ENCODE assay signal across 10 cellular contexts in the genomic region with DNA sequence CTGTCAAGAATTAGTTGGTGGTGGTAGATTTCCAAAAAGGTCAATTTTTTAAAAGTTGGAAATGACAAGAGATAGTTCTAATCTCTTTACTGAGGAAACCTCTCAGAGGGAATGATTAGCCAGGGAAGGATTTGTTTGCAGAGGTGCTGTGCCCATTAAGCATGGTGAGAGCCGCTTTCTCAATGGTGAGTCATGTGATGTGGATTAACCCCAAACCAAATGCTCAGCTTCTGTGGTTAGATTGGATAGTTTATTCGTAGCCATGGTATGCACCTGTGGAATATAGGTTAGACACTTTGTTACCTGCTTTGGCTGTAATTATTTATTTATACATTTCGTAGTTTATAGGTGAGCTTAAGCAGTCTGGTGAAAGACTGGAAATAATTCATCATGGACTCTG. TPM values are rescaled to one million over a fixed set of nuclear protein-coding genes. Genes with fewer than 3 reads are reported as not detected.
A peak's percentile ranks its signal among the peaks of the same experiment; 100 is the strongest.
DNase-seq lines count a peak whose midpoint lies in the region; ATAC-seq and TF ChIP-seq lines count a peak whose summit lies in the region.
"Had no signal": no experiment of that assay in that cellular context is flagged by ENCODE, and none has a peak within 500 bp of the region (broad histone marks: within the 10 kb centered on the region; RNA-seq: fewer than 3 reads in every experiment).

No MANE protein-coding gene starts in this region.

- no peak overlapping the region for H3K4me3 ChIP-seq in stomach

- H3K27me3 ChIP-seq in foreskin keratinocyte (no peaks in the 10 kb centered on the region), stomach (no peaks in the 10 kb centered on the region)

- no peak for TF ChIP-seq POLR2A in stomach (IDR thresholded peaks at IDR 0.05)

- H3K36me3 Mint-ChIP-seq in T-helper 17 cell (ENCODE audit: low read depth), result peaks cover 3% of the 10 kb centered on the region

- peak overlapping the region; percentile 53 for H3K4me3 Mint-ChIP-seq in T-helper 17 cell

- H3K9me3 ChIP-seq in T-helper 17 cell (ENCODE audit: control insufficient read depth, low read length, poor library complexity, severe bottlenecking) (no peaks in the 10 kb centered on the region), stomach (no peaks in the 10 kb centered on the region)

- no peak overlapping the region for H3K27ac ChIP-seq in foreskin keratinocyte
- H3K27ac ChIP-seq in stomach, result peak overlapping the region in 3 of 5 donors; percentile 5 to 38 (median 33)

- no peak for TF ChIP-seq EP300 in stomach (IDR thresholded peaks at IDR 0.05)

- peaks cover 10 to 43% (median 29%) of the 10 kb centered on the region in 4 donors for H3K36me3 ChIP-seq in stomach

- H3K27me3 Mint-ChIP-seq in T-helper 17 cell, result no peaks in the 10 kb centered on the region

- peak overlapping the region; percentile 90 for H3K27ac Mint-ChIP-seq in T-helper 17 cell

- ATAC-seq in T-helper 17 cell (peak; percentile 73), foreskin keratinocyte (peak; percentile 90), HG03280 (IDR thresholded peaks at IDR 0.05; ENCODE audit: unreplicated experiment) (no peak)
- ATAC-seq: right cardiac atrium had no signal

- peaks cover 10% of the 10 kb centered on the region for H3K4me1 ChIP-seq in foreskin keratinocyte
- H3K4me1 ChIP-seq in stomach, result peaks cover 73 to 93% (median 84%) of the 10 kb centered on the region in 4 donors

- WGBS in stomach, 5 donors, result 28 to 37% (median 30%) methylated on average over 3 of the region's 3 CpGs

- peaks cover 59% of the 10 kb centered on the region for H3K4me1 Mint-ChIP-seq in T-helper 17 cell

- DNase-seq in activated gamma-delta T cell treated with Interleukin-2 at 50 U/mL for 16 hours (peak; percentile 26), activated gamma-delta T cell (lab: John Stamatoyannopoulos, UW) (no peak), T-helper 17 cell (no peak), foreskin keratinocyte (peak; percentile 75 to 84), stomach (no peak), pons (ENCODE audit: low spot score) (no peak), C1 segment of cervical spinal cord (lab: John Stamatoyannopoulos, UW) (no peak)
- DNase-seq: right cardiac atrium had no signal

- TF ChIP-seq CTCF in foreskin keratinocyte (conservative IDR thresholded peaks at IDR 0.05), result no peak
- no peak for TF ChIP-seq CTCF in stomach (IDR thresholded peaks at IDR 0.05)

- intact Hi-C loops in stomach (cut with DNase I; ENCODE audit: low total_unique reads), result no loop called here

RNA-seq across cellular contexts. Expression of a gene that starts 7.1 kb away (rescaled TPM):
- total RNA-seq in T-helper 17 cell (100 to 1,000 TPM; 248 to 259 TPM), foreskin keratinocyte (162 and 202 TPM in 2 replicates), stomach (100 to 1,000 TPM in 3 of 5 donors, 10 to 100 TPM in 2; 54.3 to 664 (median 107) TPM)
- polyA plus RNA-seq in foreskin keratinocyte (152 and 180 TPM in 2 replicates), stomach (100 to 1,000 TPM in 1 of 3 donors, 10 to 100 TPM in 2; 87.3 to 110 (median 90.0) TPM)

RNA-seq across cellular contexts. Expression of a gene that starts 38.8 kb away (rescaled TPM):
- total RNA-seq in T-helper 17 cell (100 to 1,000 TPM in 1 of 2 donors, 10 to 100 TPM in 1; 26.9 to 108 TPM), foreskin keratinocyte (17.0 and 19.0 TPM in 2 replicates), stomach (10 to 100 TPM; 24.3 to 98.2 (median 33.4) TPM)
- polyA plus RNA-seq in foreskin keratinocyte (15.4 and 20.2 TPM in 2 replicates), stomach (10 to 100 TPM; 23.5 to 43.4 (median 38.2) TPM)

RNA-seq across cellular contexts. Expression of a gene that starts 50.6 kb away (rescaled TPM):
- total RNA-seq in T-helper 17 cell, result 1 to 10 TPM; 5.2 to 7.4 TPM
- not detected in 2 replicates for total RNA-seq in foreskin keratinocyte
- not detected in 2 replicates for polyA plus RNA-seq in foreskin keratinocyte
- 1 to 10 TPM in 1 of 5 donors, under 1 TPM in 1, not detected in 3; 0.37 to 1.2 TPM for total RNA-seq in stomach
- polyA plus RNA-seq in stomach, result 1 to 10 TPM in 1 of 3 donors, under 1 TPM in 1, not detected in 1; 0.81 to 1.4 TPM
- total RNA-seq: G401 had no signal

Comparison
In these comparisons a context has a peak if more than half of its experiments do, and no peak if none do; other contexts are left out.
1. DNase-seq: peak in activated gamma-delta T cell treated with Interleukin-2 at 50 U/mL for 16 hours (single experiment) and foreskin keratinocyte (2 of 2); none in activated gamma-delta T cell (single experiment), T-helper 17 cell (0 of 3), stomach (single experiment), pons (single experiment) and C1 segment of cervical spinal cord (0 of 14).